Comparison of ENCODE assay signal across 31 cellular contexts in the genomic region with DNA sequence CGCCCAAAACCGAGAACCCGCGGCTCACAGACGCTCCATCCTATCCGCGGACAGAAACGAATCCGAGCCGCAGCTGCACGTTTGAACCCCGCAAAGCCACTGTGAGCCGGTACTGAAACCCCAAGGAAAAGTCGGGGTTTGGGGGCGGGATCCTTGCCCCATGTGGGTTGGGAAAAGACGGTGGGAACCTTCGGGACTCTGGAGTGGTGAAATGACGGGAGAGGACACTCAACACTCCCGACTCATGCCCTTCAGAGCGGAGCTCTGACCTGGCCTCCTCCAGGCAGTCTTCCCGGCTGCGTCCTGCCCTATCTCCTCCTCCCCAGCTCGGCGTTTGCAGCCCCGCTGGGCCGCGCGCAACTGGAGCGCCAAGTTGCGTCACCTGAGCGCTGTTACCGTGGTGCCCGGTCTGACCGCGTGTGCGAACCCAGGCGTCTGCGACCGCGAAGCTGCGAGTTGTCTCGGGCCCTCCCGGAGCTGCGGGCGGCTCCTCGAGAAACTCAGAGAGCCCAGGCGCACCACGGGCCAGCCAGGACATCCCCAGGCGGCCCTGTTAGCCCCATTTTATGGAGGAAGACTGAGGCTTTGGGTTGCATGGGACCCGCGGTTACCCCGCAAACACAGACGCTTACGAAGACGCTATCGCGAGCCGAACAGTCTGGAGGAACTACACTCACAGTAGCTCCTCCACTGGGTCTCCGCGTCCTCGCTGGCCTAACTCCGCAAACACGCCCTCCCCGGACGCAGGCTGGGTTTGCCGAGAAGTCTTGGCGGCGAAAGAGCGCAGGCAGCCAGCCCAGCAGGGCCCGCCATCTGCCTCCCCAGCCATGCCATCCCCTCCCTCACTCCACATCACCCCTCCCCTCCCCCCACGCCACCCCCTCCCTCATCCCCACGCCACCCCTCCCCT. TPM values are rescaled to one million over a fixed set of nuclear protein-coding genes. Genes with fewer than 3 reads are reported as not detected.
DNase-seq lines count a peak whose midpoint lies in the region; ATAC-seq, FAIRE-seq and TF ChIP-seq lines count a peak whose summit lies in the region.
"Had no signal": no experiment of that assay in that cellular context is flagged by ENCODE, and none has a peak within 500 bp of the region (broad histone marks: within the 10 kb centered on the region; RNA-seq: fewer than 3 reads in every experiment).

No MANE protein-coding gene starts in this region.

- H3K79me1 ChIP-seq in H1 (ENCODE audit: low read depth, low read length), result no peaks in the 10 kb centered on the region
- H3K79me1 ChIP-seq in mesendoderm (ENCODE audit: low read length), result no peaks in the 10 kb centered on the region

- peaks cover 26% of the 10 kb centered on the region for H3K27me3 Mint-ChIP-seq in CD8-positive, alpha-beta T cell (ENCODE audit: low read depth)

- H3K4me3 ChIP-seq in SK-N-SH (ENCODE audit: low read depth in 2 of 2, low read length in 1 of 2) (no peak overlapping the region), H1 (ENCODE audit: extremely low read depth in 1 of 4, insufficient read depth in 2 of 4, low read depth in 3 of 4, low read length in 4 of 4) (peak overlapping the region in 3 of 4 experiments; percentile 2 to 57 (median 16); a peak in 4 of 8 replicates), mesendoderm (ENCODE audit: low read length) (no peak overlapping the region)
- no peak overlapping the region for H3K4me3 ChIP-seq in CD8-positive, alpha-beta T cell (ENCODE audit: low read depth, low read length)
- H3K4me3 ChIP-seq: heart right ventricle, Peyer's patch had no signal

- peak; percentile 55 for DNase-seq in SK-N-SH
- DNase-seq in H1 (ENCODE audit: low read depth in 1 of 2, low spot score in 2 of 2), result peak in 1 of 2 experiments; percentile 70
- DNase-seq in mesendoderm, result peak; percentile 70
- DNase-seq in CD8-positive, alpha-beta T cell, result no peak
- DNase-seq in NCI-H2107 treated with DMSO at 0.1 percent for 48 hours (lab: John Stamatoyannopoulos, UW; ENCODE audit: unreplicated experiment), result no peak
- no peak for DNase-seq in NCI-H2081 treated with DMSO at 0.1 percent for 48 hours (lab: John Stamatoyannopoulos, UW)
- DNase-seq: 8988T; activated CD8-positive, alpha-beta memory T cell treated with anti-CD3 and anti-CD28 coated beads, Interleukin-2, amount 10 ng/mL, durations not matched to agents 7 days and 5 days; aorta; CD4-positive, alpha-beta T cell; heart right ventricle; islet precursor cell; midbrain; MV-4-11; NCI-H1694 treated with DMSO at 0.1 percent for 48 hours; NCI-H526 treated with DMSO at 0.1 percent for 48 hours; Peyer's patch; stimulated activated CD8-positive, alpha-beta memory T cell treated with anti-CD3 and anti-CD28 coated beads, Interleukin-4, amount 100 ng/mL, for 48 hours had no signal

- H2AFZ ChIP-seq in SK-N-SH (ENCODE audit: low read depth) (no peak overlapping the region), H1 (ENCODE audit: low read length) (no peak overlapping the region)

- H2BK12ac ChIP-seq in H1 (ENCODE audit: low read depth, low read length), result peak overlapping the region; percentile 94

- TF ChIP-seq POLR2A in H1 (IDR thresholded peaks at IDR 0.05; ENCODE audit: control extremely low read depth in 1 of 2, low read depth in 2 of 2, low read length in 2 of 2), result 0 out of 3 replicates have a peak, but pooled peaks of 1 of the 2 experiments have one; percentile 15

- H2BK5ac ChIP-seq in H1 (ENCODE audit: low read depth, low read length) (peak overlapping the region; percentile 81; the same call in 1 of the 2 replicates), mesendoderm (ENCODE audit: low read length) (no peak overlapping the region)

- no peak overlapping the region for H3K14ac ChIP-seq in H1 (ENCODE audit: insufficient read length)

- no peak overlapping the region for H2BK120ac ChIP-seq in H1 (replicated peaks; ENCODE audit: low read depth, low read length)
- H2BK120ac ChIP-seq in mesendoderm (ENCODE audit: low read depth, low read length), result no peak overlapping the region

- no peak overlapping the region for H3K4me3 Mint-ChIP-seq in CD8-positive, alpha-beta T cell
- H3K4me3 Mint-ChIP-seq: activated CD8-positive, alpha-beta memory T cell treated with anti-CD3 and anti-CD28 coated beads, Interleukin-2, amount 10 ng/mL, durations not matched to agents 7 days and 5 days; activated naive CD8-positive, alpha-beta T cell; activated T-helper 17 cell treated with anti-CD3 and anti-CD28 coated beads, Interleukin-2, amount 50 U/mL, for 72 hours; CD4-positive, alpha-beta T cell; central memory CD8-positive, alpha-beta T cell; natural killer cell treated with Interleukin-12 subunit alpha and Interleukin-12 subunit beta and Interleukin-15 and Interleukin-18, amount 100 ng/mL, for 72 hours; type B pancreatic cell had no signal

- H3K23ac ChIP-seq in H1 (ENCODE audit: insufficient read length) (no peak overlapping the region), mesendoderm (ENCODE audit: low read length) (no peak overlapping the region)

- TF ChIP-seq CTCF in SK-N-SH (IDR thresholded peaks at IDR 0.05), result no peak
- no peak for TF ChIP-seq CTCF in H1 (IDR thresholded peaks at IDR 0.05; ENCODE audit: control extremely low read depth in 1 of 3, insufficient read depth in 1 of 3, low read depth in 1 of 3, low read length in 3 of 3)
- TF ChIP-seq CTCF in CD8-positive, alpha-beta T cell (IDR thresholded peaks at IDR 0.05), result no peak

- H3K56ac ChIP-seq in H1 (replicated peaks; ENCODE audit: insufficient read length, low read depth, low read length), result no peak overlapping the region
- H3K56ac ChIP-seq in mesendoderm (ENCODE audit: low read length), result peak overlapping the region; percentile 17

- no peaks in the 10 kb centered on the region for H3F3A ChIP-seq in SK-N-SH (replicated peaks; ENCODE audit: insufficient read depth)

- no peaks in the 10 kb centered on the region for H3K36me3 ChIP-seq in SK-N-SH (replicated peaks in 1 of 2; ENCODE audit: control insufficient read depth in 1 of 2, insufficient read depth in 2 of 2, low read length in 1 of 2)
- H3K36me3 ChIP-seq in ES-I3 (ENCODE audit: insufficient read depth, low read length), result no peaks in the 10 kb centered on the region
- H3K36me3 ChIP-seq in H1 (ENCODE audit: control insufficient read depth in 2 of 4, insufficient read depth in 4 of 4, low read length in 3 of 4), result peaks cover 0 to 3% (median 0%) of the 10 kb centered on the region in 4 experiments; a peak in 1 of 8 replicates
- no peaks in the 10 kb centered on the region for H3K36me3 ChIP-seq in mesendoderm (ENCODE audit: control insufficient read depth, insufficient read depth, low read length)
- no peaks in the 10 kb centered on the region for H3K36me3 ChIP-seq in CD8-positive, alpha-beta T cell (ENCODE audit: insufficient read depth, low read length)
- H3K36me3 ChIP-seq: heart right ventricle, Peyer's patch had no signal

- H4K8ac ChIP-seq in H1 (ENCODE audit: extremely low read depth, insufficient read depth, low read length) (peak overlapping the region; percentile 94), mesendoderm (ENCODE audit: low read depth, low read length) (no peak overlapping the region)

- H3K4me1 ChIP-seq in SK-N-SH (ENCODE audit: control insufficient read depth in 1 of 2, insufficient read depth in 2 of 2, low read depth in 1 of 2, low read length in 1 of 2), result no peaks in the 10 kb centered on the region
- peaks cover 14% of the 10 kb centered on the region; the same call in 1 of the 2 replicates for H3K4me1 ChIP-seq in ES-I3 (ENCODE audit: insufficient read depth, low read length)
- H3K4me1 ChIP-seq in H1 (replicated peaks in 1 of 4; ENCODE audit: control insufficient read depth in 3 of 4, insufficient read depth in 4 of 4, low read length in 3 of 4), result peaks cover 0 to 38% (median 29%) of the 10 kb centered on the region in 4 experiments; a peak in 6 of 7 replicates
- no peaks in the 10 kb centered on the region for H3K4me1 ChIP-seq in mesendoderm (ENCODE audit: control insufficient read depth, low read depth, low read length)
- no peaks in the 10 kb centered on the region for H3K4me1 ChIP-seq in CD8-positive, alpha-beta T cell (ENCODE audit: insufficient read depth, low read length)
- H3K4me1 ChIP-seq: Peyer's patch had no signal

- peak overlapping the region; percentile 48; the same call in 1 of the 2 replicates for H2BK20ac ChIP-seq in H1 (ENCODE audit: low read length)

- H3K9me3 Mint-ChIP-seq in CD8-positive, alpha-beta T cell, result no peaks in the 10 kb centered on the region
- H3K9me3 Mint-ChIP-seq: activated T-helper 17 cell treated with anti-CD3 and anti-CD28 coated beads, Interleukin-2, amount 50 U/mL, for 72 hours; CD4-positive, alpha-beta T cell; central memory CD8-positive, alpha-beta T cell; natural killer cell treated with Interleukin-12 subunit alpha and Interleukin-12 subunit beta and Interleukin-15 and Interleukin-18, amount 100 ng/mL, for 72 hours; type B pancreatic cell had no signal

- H2AK5ac ChIP-seq in H1 (ENCODE audit: low read depth, low read length) (0 out of 2 replicates have a peak overlapping the region, but pooled peaks have one; percentile 86), mesendoderm (ENCODE audit: low read length) (no peak overlapping the region)

- H3K23me2 ChIP-seq in H1 (ENCODE audit: low read depth, low read length), result peaks cover 10% of the 10 kb centered on the region; the same call in 1 of the 2 replicates

- H3K18ac ChIP-seq in H1 (ENCODE audit: extremely low read depth, low read length) (peak overlapping the region; percentile 83), mesendoderm (ENCODE audit: low read length) (peak overlapping the region; percentile 4)

- H2BK15ac ChIP-seq in H1 (ENCODE audit: low read length), result no peak overlapping the region
- no peak overlapping the region for H2BK15ac ChIP-seq in mesendoderm (replicated peaks; ENCODE audit: low read depth)

- H4K5ac ChIP-seq in H1 (ENCODE audit: insufficient read length, low read depth, low read length), result no peak overlapping the region
- H4K5ac ChIP-seq in mesendoderm (ENCODE audit: low read length), result no peak overlapping the region

- H3K79me2 ChIP-seq in SK-N-SH (ENCODE audit: insufficient read depth), result no peaks in the 10 kb centered on the region
- H3K79me2 ChIP-seq in H1 (ENCODE audit: control insufficient read depth in 1 of 2, insufficient read depth in 2 of 2, low read length in 2 of 2), result no peaks in the 10 kb centered on the region
- H3K79me2 ChIP-seq in mesendoderm (ENCODE audit: control insufficient read depth, insufficient read depth, low read length), result no peaks in the 10 kb centered on the region

- no peak for ATAC-seq in SK-N-SH treated with all-trans-retinoic acid at 6 μM for 48 hours
- no peak for ATAC-seq in CD8-positive, alpha-beta T cell
- ATAC-seq: activated CD8-positive, alpha-beta memory T cell treated with anti-CD3 and anti-CD28 coated beads, Interleukin-2, amount 10 ng/mL, durations not matched to agents 7 days and 5 days; activated T-helper 17 cell treated with anti-CD3 and anti-CD28 coated beads, Interleukin-2, amount 50 U/mL, for 72 hours; heart right ventricle; natural killer cell treated with Interleukin-12 subunit alpha and Interleukin-12 subunit beta and Interleukin-15 and Interleukin-18, amount 100 ng/mL, for 72 hours had no signal

- TF ChIP-seq EP300 in SK-N-SH (IDR thresholded peaks at IDR 0.05; ENCODE audit: borderline replicate concordance in 1 of 2, low read depth in 1 of 2, low read length in 1 of 2) (no peak), H1 (IDR thresholded peaks at IDR 0.05; ENCODE audit: borderline replicate concordance in 1 of 2, low read depth in 2 of 2, low read length in 2 of 2) (no peak)

- no peaks in the 10 kb centered on the region for H3K36me3 Mint-ChIP-seq in CD8-positive, alpha-beta T cell
- H3K36me3 Mint-ChIP-seq: activated CD8-positive, alpha-beta memory T cell treated with anti-CD3 and anti-CD28 coated beads, Interleukin-2, amount 10 ng/mL, durations not matched to agents 7 days and 5 days; activated naive CD8-positive, alpha-beta T cell; natural killer cell treated with Interleukin-12 subunit alpha and Interleukin-12 subunit beta and Interleukin-15 and Interleukin-18, amount 100 ng/mL, for 72 hours; type B pancreatic cell had no signal

- TF ChIP-seq RAD21 in SK-N-SH (IDR thresholded peaks at IDR 0.05; ENCODE audit: low read length) (no peak), H1 (IDR thresholded peaks at IDR 0.05 in 1 of 2, conservative IDR thresholded peaks at IDR 0.05 in 1 of 2; ENCODE audit: low read depth in 2 of 2, low read length in 2 of 2) (no peak)

- H3K9me3 ChIP-seq in SK-N-SH, result no peaks in the 10 kb centered on the region
- H3K9me3 ChIP-seq in ES-I3 (ENCODE audit: control insufficient read depth, insufficient read depth, low read length), result peaks cover 2% of the 10 kb centered on the region; the same call in 1 of the 2 replicates
- H3K9me3 ChIP-seq in H1 (ENCODE audit: insufficient read depth in 2 of 2, low read depth in 1 of 2, low read length in 1 of 2), result peaks cover 2 to 3% of the 10 kb centered on the region in 2 experiments; a peak in 3 of 4 replicates
- no peaks in the 10 kb centered on the region for H3K9me3 ChIP-seq in CD8-positive, alpha-beta T cell (ENCODE audit: low read length)

- CTCF ChIA-PET in SK-N-SH (lab: Yijun Ruan, JAX), result interaction anchor here (9.0 to 9.1 kb wide), 2 partner anchors 25 to 205 kb away, joined by 64 to 107 read pairs; no protein-coding TSS in a partner anchor
- CTCF ChIA-PET in H1 (lab: Charles Lee; ENCODE audit: partially characterized antibody), result interaction anchor here (0.8 to 1.7 kb wide), 8 partner anchors 13 to 204 kb away, joined by 3 to 9 read pairs (median 4); no protein-coding TSS in a partner anchor
- CTCF ChIA-PET in CD8-positive, alpha-beta T cell (lab: Charles Lee), result no interaction called here

- WGBS in SK-N-SH (ENCODE audit: low lambda C conversion rate), result 44% methylated on average over 61 of the region's 72 CpGs
- WGBS in H1 (ENCODE audit: extremely low coverage in 1 of 2, insufficient coverage in 1 of 2, insufficient read length in 1 of 2, insufficient replicate concordance in 2 of 2, low coverage in 1 of 2, low lambda C conversion rate in 2 of 2, missing lambda C conversion rate in 1 of 2), 2 experiments, result 9% methylated on average over 62 of the region's 72 CpGs; no CpG with 5 or more reads in 1 of the 2 experiments
- no CpG with 5 or more reads among the region's 72 CpGs for WGBS in mesendoderm (ENCODE audit: extremely low coverage, insufficient coverage, low lambda C conversion rate)

- no peaks in the 10 kb centered on the region for H3K4me1 Mint-ChIP-seq in CD8-positive, alpha-beta T cell (ENCODE audit: low read depth)
- H3K4me1 Mint-ChIP-seq: activated CD8-positive, alpha-beta memory T cell treated with anti-CD3 and anti-CD28 coated beads, Interleukin-2, amount 10 ng/mL, durations not matched to agents 7 days and 5 days; activated T-helper 17 cell treated with anti-CD3 and anti-CD28 coated beads, Interleukin-2, amount 50 U/mL, for 72 hours; central memory CD8-positive, alpha-beta T cell had no signal

- no peaks in the 10 kb centered on the region for H3K27me3 ChIP-seq in SK-N-SH (ENCODE audit: insufficient read depth)
- peaks cover 76 to 99% (median 95%) of the 10 kb centered on the region in 4 experiments for H3K27me3 ChIP-seq in H1 (replicated peaks in 1 of 4; ENCODE audit: control insufficient read depth in 3 of 4, extremely low read depth in 1 of 4, insufficient read depth in 3 of 4, low read length in 3 of 4)
- peaks cover 65% of the 10 kb centered on the region for H3K27me3 ChIP-seq in mesendoderm (ENCODE audit: insufficient read depth, low read length, poor library complexity)
- no peaks in the 10 kb centered on the region for H3K27me3 ChIP-seq in CD8-positive, alpha-beta T cell (ENCODE audit: insufficient read depth, low read length)

- H4K91ac ChIP-seq in H1 (replicated peaks; ENCODE audit: insufficient read length, low read length), result peak overlapping the region; percentile 83

- H3K4me2 ChIP-seq in SK-N-SH, result no peak overlapping the region
- H3K4me2 ChIP-seq in H1 (ENCODE audit: insufficient read depth in 1 of 2, low read depth in 2 of 2, low read length in 2 of 2), result peak overlapping the region; percentile 73 to 88
- peak overlapping the region; percentile 34 for H3K4me2 ChIP-seq in mesendoderm (ENCODE audit: low read length)
- H3K4me2 ChIP-seq: KMS-11 had no signal

- H4K20me1 ChIP-seq in SK-N-SH (ENCODE audit: insufficient read depth) (no peaks in the 10 kb centered on the region), H1 (replicated peaks in 1 of 2; ENCODE audit: control insufficient read depth in 1 of 2, insufficient read depth in 2 of 2, low read length in 2 of 2) (peaks cover 9 to 13% of the 10 kb centered on the region in 2 experiments)

- intact Hi-C loops in CD8-positive, alpha-beta T cell (cut with DNase I, micrococcal nuclease), result no loop called here

- no peak for FAIRE-seq in H1 (lab: Jason Lieb, UNC)
- FAIRE-seq: TTC549 had no signal

- H3K9ac ChIP-seq in SK-N-SH (no peak overlapping the region), ES-I3 (ENCODE audit: low read depth, low read length) (peak overlapping the region; percentile 45), H1 (replicated peaks in 1 of 4; ENCODE audit: extremely low read depth in 1 of 4, low read depth in 3 of 4, low read length in 3 of 4) (peak overlapping the region in 2 of 4 experiments; percentile 8 to 24; a peak in 1 of 7 replicates), mesendoderm (ENCODE audit: low read length) (peak overlapping the region; percentile 37)
- H3K9ac ChIP-seq: KMS-11 had no signal

- H3K9me2 ChIP-seq in SK-N-SH, result no peaks in the 10 kb centered on the region

- no peak overlapping the region for H3K4ac ChIP-seq in H1 (replicated peaks; ENCODE audit: insufficient read length, low read depth, low read length)
- peak overlapping the region; percentile 39 for H3K4ac ChIP-seq in mesendoderm (ENCODE audit: low read depth, low read length)

- H3K27ac ChIP-seq in SK-N-SH (ENCODE audit: low read depth in 2 of 2, low read length in 1 of 2) (no peak overlapping the region), H1 (ENCODE audit: low read depth, low read length) (no peak overlapping the region), mesendoderm (ENCODE audit: low read depth, low read length) (no peak overlapping the region)
- no peak overlapping the region for H3K27ac ChIP-seq in CD8-positive, alpha-beta T cell (ENCODE audit: low read depth, low read length)
- H3K27ac ChIP-seq: epithelial cell of prostate, heart right ventricle, KMS-11, Peyer's patch had no signal

- POLR2A ChIA-PET in SK-N-SH (lab: Yijun Ruan, JAX), result no interaction called here
- POLR2A ChIA-PET in H1 (lab: Charles Lee; ENCODE audit: partially characterized antibody), result interaction anchor here (1.0 to 2.6 kb wide), 4 partner anchors 9 to 37 kb away, joined by 3 to 8 read pairs (median 6); no protein-coding TSS in a partner anchor
- POLR2A ChIA-PET in CD8-positive, alpha-beta T cell (lab: Charles Lee), result no interaction called here

- H3K27ac Mint-ChIP-seq in CD8-positive, alpha-beta T cell, result no peak overlapping the region
- H3K27ac Mint-ChIP-seq: activated CD8-positive, alpha-beta memory T cell treated with anti-CD3 and anti-CD28 coated beads, Interleukin-2, amount 10 ng/mL, durations not matched to agents 7 days and 5 days; activated naive CD8-positive, alpha-beta T cell; activated T-helper 17 cell treated with anti-CD3 and anti-CD28 coated beads, Interleukin-2, amount 50 U/mL, for 72 hours; CD4-positive, alpha-beta T cell; natural killer cell treated with Interleukin-12 subunit alpha and Interleukin-12 subunit beta and Interleukin-15 and Interleukin-18, amount 100 ng/mL, for 72 hours; type B pancreatic cell had no signal

RNA-seq across cellular contexts. Expression of a gene that starts 20.3 kb away (rescaled TPM):
- 0.11 and 0.20 TPM in 2 replicates for polyA plus RNA-seq in SK-N-SH (2012; rRNA removed)
- 0.12 and 0.24 TPM in 2 replicates for polyA plus RNA-seq in SK-N-SH (2012; cell fraction: cytosol; rRNA removed)
- 0.07 and 0.11 TPM in 2 replicates for polyA plus RNA-seq in SK-N-SH (2012; cell fraction: nucleus; rRNA removed)
- total RNA-seq in H1 (2021; fragmentation: NEBNext Ultra II Directional; extraction: Animal tissue kit (Norgen Biotek cat#: 25700)), result 0.26 and 0.34 TPM in 2 replicates
- 0.08 TPM in 1 of 2 replicates, not detected in the other for polyA plus RNA-seq in H1 (2011; rRNA removed)
- polyA plus RNA-seq in H1 (2011; cell fraction: cytosol; rRNA removed), result 0.10 TPM
- polyA plus RNA-seq in H1 (2011; cell fraction: nucleus; rRNA removed), result 0.07 TPM
- not detected in 4 replicates for polyA plus RNA-seq in H1 (2012, experiment 1 of 2)
- polyA plus RNA-seq in H1 (2012, experiment 2 of 2), result not detected
- 0.18 TPM for polyA plus RNA-seq in H1 (2013, experiment 1 of 2)
- polyA plus RNA-seq in H1 (2013, experiment 2 of 2), result 0.06 TPM
- not detected in 2 replicates for polyA minus RNA-seq in H1 (2011; rRNA and poly(A)+ RNA removed)
- not detected for polyA minus RNA-seq in H1 (2011; cell fraction: cytosol; rRNA and poly(A)+ RNA removed)
- polyA minus RNA-seq in H1 (2011; cell fraction: nucleus; rRNA and poly(A)+ RNA removed), result not detected
- polyA plus RNA-seq in mesendoderm (2013, experiment 1 of 2), result 0.38 TPM
- polyA plus RNA-seq in mesendoderm (2013, experiment 2 of 2), result 0.34 TPM
- not detected for total RNA-seq in CD8-positive, alpha-beta T cell
- total RNA-seq: activated CD8-positive, alpha-beta memory T cell treated with anti-CD3 and anti-CD28 coated beads, Interleukin-2, amount 10 ng/mL, durations not matched to agents 7 days and 5 days; activated T-helper 17 cell treated with anti-CD3 and anti-CD28 coated beads, Interleukin-2, amount 50 U/mL, for 72 hours; aorta; CD4-positive, alpha-beta T cell; G401; liver; natural killer cell treated with Interleukin-12 subunit alpha and Interleukin-12 subunit beta and Interleukin-15 and Interleukin-18, amount 100 ng/mL, for 72 hours; Peyer's patch; T-helper 1 cell treated with Interleukin-12 subunit alpha and Interleukin-12 subunit beta and Interleukin-4 antibody, amounts not matched to agents 30 ng/mL and 1 ng/mL, for 36 hours had no signal
- polyA plus RNA-seq: aorta, heart right ventricle, liver had no signal

Comparison
In these comparisons a context has a peak if more than half of its experiments do, and no peak if none do; other contexts are left out.
1. DNase-seq: peak in SK-N-SH (single experiment) and mesendoderm (single experiment); none in CD8-positive, alpha-beta T cell (0 of 7), NCI-H2107 treated with DMSO at 0.1 percent for 48 hours (single experiment) and NCI-H2081 treated with DMSO at 0.1 percent for 48 hours (single experiment).
2. H3K4me3 ChIP-seq: peak in H1 (3 of 4); none in SK-N-SH (0 of 2), mesendoderm (single experiment) and CD8-positive, alpha-beta T cell (single experiment).